ENCODE assay signal across 12 cellular contexts in the genomic region with DNA sequence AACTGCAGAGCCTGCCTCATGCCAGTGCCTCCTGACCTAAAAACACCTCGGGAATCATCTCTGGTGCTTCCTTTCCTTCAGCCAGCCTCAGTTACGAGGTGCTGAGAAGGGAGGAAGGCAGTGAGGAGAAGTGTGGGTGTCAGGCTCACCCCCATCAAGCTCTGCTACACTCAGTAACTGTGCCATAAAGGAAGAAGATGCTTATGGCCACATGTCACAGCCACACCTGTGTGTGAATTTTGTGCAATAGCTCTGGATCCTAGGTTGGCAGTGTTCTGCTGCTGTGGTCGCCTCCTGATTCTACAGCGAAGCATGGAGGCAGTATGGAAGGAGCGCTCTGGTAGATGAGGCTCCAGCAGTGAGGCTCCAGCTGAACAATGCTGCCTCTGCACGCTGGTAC. TPM values are rescaled to one million over a fixed set of nuclear protein-coding genes. Genes with fewer than 3 reads are reported as not detected.
"Had no signal": no experiment of that assay in that cellular context is flagged by ENCODE, and none has a peak within 500 bp of the region (broad histone marks: within the 10 kb centered on the region; RNA-seq: fewer than 3 reads in every experiment).

No MANE protein-coding gene starts in this region.

RNA-seq across cellular contexts. Expression of gene RARRES2, which starts 52.6 kb away (rescaled TPM):
- total RNA-seq: activated B cell treated with CpG ODN at 0.5 μM for 24 hours; activated CD4-positive, alpha-beta memory T cell treated with anti-CD3 and anti-CD28 coated beads for 36 hours; activated CD4-positive, alpha-beta memory T cell treated with anti-CD3 and anti-CD28 coated beads, Interleukin-2, amount 10 ng/mL, durations not matched to agents 7 days and 5 days; activated CD4-positive, alpha-beta T cell treated with anti-CD3 and anti-CD28 coated beads for 36 hours; activated CD4-positive, alpha-beta T cell treated with anti-CD3 and anti-CD28 coated beads, Interleukin-2, amount 10 ng/mL, durations not matched to agents 7 days and 5 days; activated CD8-positive, alpha-beta memory T cell treated with anti-CD3 and anti-CD28 coated beads for 36 hours; activated CD8-positive, alpha-beta memory T cell treated with anti-CD3 and anti-CD28 coated beads, Interleukin-2, amount 10 ng/mL, durations not matched to agents 7 days and 5 days; activated CD8-positive, alpha-beta T cell treated with anti-CD3 and anti-CD28 coated beads for 36 hours; activated CD8-positive, alpha-beta T cell treated with anti-CD3 and anti-CD28 coated beads, Interleukin-2, amount 10 ng/mL, durations not matched to agents 7 days and 5 days; T-helper 1 cell treated with Interleukin-12 subunit alpha and Interleukin-12 subunit beta and Interleukin-4 antibody, amounts not matched to agents 30 ng/mL and 1 ng/mL, for 36 hours; T-helper 17 cell; T-helper 2 cell treated with Interferon-gamma antibody and Interleukin-4, amounts not matched to agents 100 ng/mL and 5 ng/mL, for 36 hours had no signal
